23 cellular contexts compared by ENCODE assay signal in the genomic region with DNA sequence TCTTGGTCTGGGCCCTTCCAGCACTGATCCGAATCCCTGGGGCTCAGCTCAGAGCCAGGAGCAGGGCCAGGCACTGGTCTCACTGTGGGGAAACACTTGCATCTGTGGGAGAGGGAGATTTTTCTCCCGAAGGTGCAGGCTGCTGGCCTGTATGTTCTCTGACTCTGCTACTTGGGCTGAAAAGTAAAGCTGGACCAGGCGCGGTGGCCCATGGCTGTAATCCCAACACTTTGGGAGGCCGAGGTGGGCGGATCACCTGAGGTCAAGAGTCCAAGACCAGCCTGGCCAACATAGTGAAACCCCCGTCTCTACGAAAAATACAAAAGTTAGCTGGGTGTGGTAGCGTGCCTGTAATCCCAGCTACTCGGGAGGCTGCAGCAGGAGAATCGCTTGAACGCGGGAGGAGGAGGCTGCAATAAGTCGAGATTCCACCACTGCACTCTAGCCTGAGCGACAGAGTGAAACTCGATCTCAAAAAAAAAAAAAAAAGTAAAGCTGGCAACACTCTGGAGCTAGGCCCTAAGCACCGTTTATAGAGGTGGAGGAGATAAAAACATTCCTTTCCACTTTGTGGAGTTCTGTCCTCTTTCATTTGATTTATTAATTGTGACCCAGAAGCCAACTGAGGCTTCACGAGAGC. TPM values are rescaled to one million over a fixed set of nuclear protein-coding genes. Genes with fewer than 3 reads are reported as not detected.
A peak's percentile ranks its signal among the peaks of the same experiment; 100 is the strongest.
DNase-seq lines count a peak whose midpoint lies in the region; ATAC-seq and TF ChIP-seq lines count a peak whose summit lies in the region.
"Had no signal": no experiment of that assay in that cellular context is flagged by ENCODE, and none has a peak within 500 bp of the region (broad histone marks: within the 10 kb centered on the region; RNA-seq: fewer than 3 reads in every experiment).

No MANE protein-coding gene starts in this region.

- peaks cover 28% of the 10 kb centered on the region for H3K79me1 ChIP-seq in trophoblast cell (ENCODE audit: low read length)

- ATAC-seq in right cardiac atrium, result peak in 1 of 2 donors; percentile 36
- ATAC-seq: sciatic nerve had no signal

- no peak overlapping the region for H4K12ac ChIP-seq in trophoblast cell (ENCODE audit: low read depth, low read length)

- no peak for TF ChIP-seq CTCF in Caco-2 (IDR thresholded peaks at IDR 0.05; ENCODE audit: insufficient read depth in 1 of 2, low read depth in 1 of 2, low read length in 1 of 2, severe bottlenecking in 1 of 2, unreplicated experiment in 1 of 2)
- no peak for TF ChIP-seq CTCF in esophagus muscularis mucosa (IDR thresholded peaks at IDR 0.05)

- intact Hi-C loops in Caco-2 (cut with micrococcal nuclease; ENCODE audit: unreplicated experiment) (no loop called here), esophagus muscularis mucosa (cut with DNase I) (no loop called here), right cardiac atrium (cut with DNase I) (no loop called here)
- intact Hi-C loops in activated CD4-positive, alpha-beta memory T cell treated with anti-CD3 and anti-CD28 coated beads for 36 hours (cut with micrococcal nuclease), result no loop called here

- H3K27ac ChIP-seq in esophagus muscularis mucosa (replicated peaks in 1 of 4) (peak overlapping the region; percentile 85 to 95 (median 92)), right cardiac atrium (ENCODE audit: low read length) (peak overlapping the region; percentile 73), trophoblast cell (ENCODE audit: low read depth, low read length) (no peak overlapping the region)
- no peak overlapping the region for H3K27ac ChIP-seq in CD8-positive, alpha-beta memory T cell (ENCODE audit: low read depth, low read length)
- H3K27ac ChIP-seq: adrenal gland, breast epithelium, ovary had no signal

- no peak overlapping the region for H3K4me3 ChIP-seq in Caco-2 (ENCODE audit: low read depth, low read length)
- no peak overlapping the region for H3K4me3 ChIP-seq in esophagus muscularis mucosa
- no peak overlapping the region for H3K4me3 ChIP-seq in right cardiac atrium (ENCODE audit: low read length)
- no peak overlapping the region for H3K4me3 ChIP-seq in trophoblast cell (ENCODE audit: low read depth, low read length)
- H3K4me3 ChIP-seq in CD8-positive, alpha-beta memory T cell (ENCODE audit: low read length), result no peak overlapping the region
- H3K4me3 ChIP-seq: adrenal gland, breast epithelium, ovary had no signal

- no peak overlapping the region for H3K4me2 ChIP-seq in trophoblast cell (ENCODE audit: low read length)

- H3K27me3 Mint-ChIP-seq in Caco-2 (ENCODE audit: insufficient read depth, unreplicated experiment), result no peaks in the 10 kb centered on the region
- H3K27me3 Mint-ChIP-seq in activated naive CD4-positive, alpha-beta T cell treated with anti-CD3 and anti-CD28 coated beads, Interleukin-2, amount 10 ng/mL, durations not matched to agents 7 days and 5 days, result peaks cover 25% of the 10 kb centered on the region
- H3K27me3 Mint-ChIP-seq in CD8-positive, alpha-beta memory T cell, result peaks cover 25 to 29% of the 10 kb centered on the region in 2 donors
- H3K27me3 Mint-ChIP-seq in activated CD4-positive, alpha-beta memory T cell treated with anti-CD3 and anti-CD28 coated beads for 36 hours, result peaks cover 2% of the 10 kb centered on the region

- peak in 1 of 2 experiments; percentile 35 for DNase-seq in Caco-2
- no peak for DNase-seq in esophagus muscularis mucosa (ENCODE audit: extremely low spot score)
- DNase-seq in right cardiac atrium, result no peak
- DNase-seq in trophoblast cell, result no peak
- DNase-seq in activated naive CD4-positive, alpha-beta T cell treated with anti-CD3 and anti-CD28 coated beads, Interleukin-2, amount 10 ng/mL, durations not matched to agents 7 days and 5 days, result no peak
- DNase-seq in epidermal melanocyte (ENCODE audit: insufficient read length, low spot score), result no peak
- no peak for DNase-seq in CD8-positive, alpha-beta memory T cell
- no peak for DNase-seq in activated CD4-positive, alpha-beta memory T cell treated with anti-CD3 and anti-CD28 coated beads for 36 hours
- DNase-seq: activated CD4-positive, CD25-positive, alpha-beta regulatory T cell treated with anti-CD3 and anti-CD28 coated beads, Interleukin-2, amount 50 U/mL, for 72 hours; activated T-cell treated with anti-CD3 and anti-CD28 coated beads, Interleukin-2, amount 50 U/mL, for 1 hour; adrenal gland; AML-193; CD4-positive, alpha-beta memory T cell; cortex of kidney; DMS153; HFFc6; mammary epithelial cell; naive B cell; ovary; SHP77; T-helper 1 cell had no signal

- H3K4me3 Mint-ChIP-seq in Caco-2 (ENCODE audit: unreplicated experiment), result no peak overlapping the region
- no peak overlapping the region for H3K4me3 Mint-ChIP-seq in activated naive CD4-positive, alpha-beta T cell treated with anti-CD3 and anti-CD28 coated beads, Interleukin-2, amount 10 ng/mL, durations not matched to agents 7 days and 5 days
- H3K4me3 Mint-ChIP-seq in CD8-positive, alpha-beta memory T cell, result no peak overlapping the region
- no peak overlapping the region for H3K4me3 Mint-ChIP-seq in activated CD4-positive, alpha-beta memory T cell treated with anti-CD3 and anti-CD28 coated beads for 36 hours
- H3K4me3 Mint-ChIP-seq: CD4-positive, alpha-beta memory T cell; HFFc6; naive B cell had no signal

- no peak for TF ChIP-seq EP300 in esophagus muscularis mucosa (IDR thresholded peaks at IDR 0.05)

- no peaks in the 10 kb centered on the region for H3K27me3 ChIP-seq in Caco-2 (replicated peaks; ENCODE audit: control insufficient read depth, insufficient read depth, low read length)
- H3K27me3 ChIP-seq in esophagus muscularis mucosa, result no peaks in the 10 kb centered on the region
- no peaks in the 10 kb centered on the region for H3K27me3 ChIP-seq in right cardiac atrium (ENCODE audit: control insufficient read depth, insufficient read depth)
- H3K27me3 ChIP-seq in trophoblast cell (ENCODE audit: insufficient read depth, low read length), result no peaks in the 10 kb centered on the region
- no peaks in the 10 kb centered on the region for H3K27me3 ChIP-seq in CD8-positive, alpha-beta memory T cell (ENCODE audit: insufficient read depth, low read length, poor library complexity, severe bottlenecking)
- H3K27me3 ChIP-seq: adrenal gland, breast epithelium, ovary had no signal

- peak overlapping the region; percentile 57 for H3K18ac ChIP-seq in trophoblast cell (ENCODE audit: low read length)

- H3K79me2 ChIP-seq in trophoblast cell (ENCODE audit: control insufficient read depth, insufficient read depth, low read length, poor library complexity), result peaks cover 3% of the 10 kb centered on the region

- WGBS in esophagus muscularis mucosa, result 62% methylated on average over 18 of the region's 18 CpGs
- WGBS in right cardiac atrium, result 66% methylated on average over 18 of the region's 18 CpGs
- no CpG with 5 or more reads among the region's 18 CpGs for WGBS in trophoblast cell (ENCODE audit: extremely low coverage, insufficient coverage, insufficient read length)

- peak overlapping the region; percentile 32 for H4K8ac ChIP-seq in trophoblast cell (ENCODE audit: low read depth, low read length)

- peaks cover 11% of the 10 kb centered on the region for H3K4me1 Mint-ChIP-seq in Caco-2 (ENCODE audit: low read depth, unreplicated experiment)
- H3K4me1 Mint-ChIP-seq in activated naive CD4-positive, alpha-beta T cell treated with anti-CD3 and anti-CD28 coated beads, Interleukin-2, amount 10 ng/mL, durations not matched to agents 7 days and 5 days, result no peaks in the 10 kb centered on the region
- H3K4me1 Mint-ChIP-seq in CD8-positive, alpha-beta memory T cell, result no peaks in the 10 kb centered on the region
- no peaks in the 10 kb centered on the region for H3K4me1 Mint-ChIP-seq in activated CD4-positive, alpha-beta memory T cell treated with anti-CD3 and anti-CD28 coated beads for 36 hours (ENCODE audit: low read depth)
- H3K4me1 Mint-ChIP-seq: CD4-positive, alpha-beta memory T cell; naive B cell had no signal

- H2AFZ ChIP-seq in trophoblast cell (ENCODE audit: insufficient read depth, low read length, poor library complexity), result no peak overlapping the region

- peak overlapping the region; percentile 93 for H2BK120ac ChIP-seq in trophoblast cell (ENCODE audit: insufficient read depth, low read length, poor library complexity)

- H3K14ac ChIP-seq in trophoblast cell (ENCODE audit: low read length), result peak overlapping the region; percentile 55

- peak overlapping the region; percentile 55 for H4K91ac ChIP-seq in trophoblast cell (ENCODE audit: low read depth, low read length)

- H2BK5ac ChIP-seq in trophoblast cell (ENCODE audit: low read depth, low read length, poor library complexity), result no peak overlapping the region

- H3K9ac ChIP-seq in trophoblast cell (ENCODE audit: low read length), result no peak overlapping the region

- peaks cover 10% of the 10 kb centered on the region for H3K9me3 Mint-ChIP-seq in Caco-2 (ENCODE audit: unreplicated experiment)
- no peaks in the 10 kb centered on the region for H3K9me3 Mint-ChIP-seq in activated naive CD4-positive, alpha-beta T cell treated with anti-CD3 and anti-CD28 coated beads, Interleukin-2, amount 10 ng/mL, durations not matched to agents 7 days and 5 days
- H3K9me3 Mint-ChIP-seq in CD8-positive, alpha-beta memory T cell, result peaks cover 0 to 2% (median 0%) of the 10 kb centered on the region in 5 donors
- H3K9me3 Mint-ChIP-seq in activated CD4-positive, alpha-beta memory T cell treated with anti-CD3 and anti-CD28 coated beads for 36 hours, result no peaks in the 10 kb centered on the region
- H3K9me3 Mint-ChIP-seq: HFFc6 had no signal

- POLR2A ChIA-PET in Caco-2 (lab: Charles Lee), result interaction anchor here (0.6 kb wide), 3 partner anchors 8 to 638 kb away, joined by 4 to 7 read pairs (median 5); partner anchors contain the start of gene L3MBTL1
- POLR2A ChIA-PET in CD8-positive, alpha-beta memory T cell (lab: Charles Lee), result no interaction called here
- POLR2A ChIA-PET in activated CD4-positive, alpha-beta memory T cell treated with anti-CD3 and anti-CD28 coated beads for 36 hours (lab: Charles Lee), result no interaction called here

- no peak overlapping the region for H3K4ac ChIP-seq in trophoblast cell (ENCODE audit: low read depth, low read length)

- no peaks in the 10 kb centered on the region for H3K36me3 ChIP-seq in Caco-2 (ENCODE audit: control insufficient read depth, insufficient read depth, low read length)
- H3K36me3 ChIP-seq in esophagus muscularis mucosa, result peaks cover 0 to 4% (median 0%) of the 10 kb centered on the region in 4 donors
- H3K36me3 ChIP-seq in trophoblast cell (ENCODE audit: control insufficient read depth in 1 of 2, insufficient read depth in 2 of 2, low read length in 2 of 2), result peaks cover 27 to 39% of the 10 kb centered on the region in 2 experiments
- H3K36me3 ChIP-seq in CD8-positive, alpha-beta memory T cell (ENCODE audit: insufficient read depth, low read length), result no peaks in the 10 kb centered on the region
- H3K36me3 ChIP-seq: adrenal gland, breast epithelium, ovary had no signal

- H3K4me1 ChIP-seq in Caco-2 (peaks cover 17% of the 10 kb centered on the region), esophagus muscularis mucosa (peaks cover 64 to 100% (median 92%) of the 10 kb centered on the region in 4 donors), right cardiac atrium (ENCODE audit: control insufficient read depth, insufficient read depth, low read length) (peaks cover 2% of the 10 kb centered on the region), trophoblast cell (ENCODE audit: control insufficient read depth in 1 of 2, insufficient read depth in 2 of 2, low read length in 2 of 2) (peaks cover 22 to 33% of the 10 kb centered on the region in 2 experiments)
- no peaks in the 10 kb centered on the region for H3K4me1 ChIP-seq in CD8-positive, alpha-beta memory T cell (ENCODE audit: insufficient read depth, low read length)
- H3K4me1 ChIP-seq: adrenal gland, breast epithelium had no signal

- peaks cover 3% of the 10 kb centered on the region for H3K9me3 ChIP-seq in Caco-2
- H3K9me3 ChIP-seq in esophagus muscularis mucosa, result no peaks in the 10 kb centered on the region
- no peaks in the 10 kb centered on the region for H3K9me3 ChIP-seq in right cardiac atrium (ENCODE audit: control insufficient read depth, low read length)
- no peaks in the 10 kb centered on the region for H3K9me3 ChIP-seq in trophoblast cell (ENCODE audit: insufficient read depth, low read depth, low read length)
- no peaks in the 10 kb centered on the region for H3K9me3 ChIP-seq in CD8-positive, alpha-beta memory T cell (ENCODE audit: low read length)
- H3K9me3 ChIP-seq: adrenal gland, breast epithelium, ovary had no signal

- H2BK12ac ChIP-seq in trophoblast cell (ENCODE audit: low read length), result peak overlapping the region; percentile 62

- TF ChIP-seq POLR2A in esophagus muscularis mucosa (IDR thresholded peaks at IDR 0.05; ENCODE audit: low read depth), result no peak

- peak overlapping the region; percentile 30 for H2AK5ac ChIP-seq in trophoblast cell (ENCODE audit: low read length)

- peaks cover 5% of the 10 kb centered on the region for H3K36me3 Mint-ChIP-seq in Caco-2 (ENCODE audit: insufficient read depth, unreplicated experiment)
- H3K36me3 Mint-ChIP-seq in activated naive CD4-positive, alpha-beta T cell treated with anti-CD3 and anti-CD28 coated beads, Interleukin-2, amount 10 ng/mL, durations not matched to agents 7 days and 5 days, result no peaks in the 10 kb centered on the region
- no peaks in the 10 kb centered on the region for H3K36me3 Mint-ChIP-seq in CD8-positive, alpha-beta memory T cell
- H3K36me3 Mint-ChIP-seq in activated CD4-positive, alpha-beta memory T cell treated with anti-CD3 and anti-CD28 coated beads for 36 hours, result no peaks in the 10 kb centered on the region
- H3K36me3 Mint-ChIP-seq: CD4-positive, alpha-beta memory T cell; naive B cell had no signal

- H3K27ac Mint-ChIP-seq in Caco-2 (ENCODE audit: unreplicated experiment), result peak overlapping the region; percentile 45
- no peak overlapping the region for H3K27ac Mint-ChIP-seq in activated naive CD4-positive, alpha-beta T cell treated with anti-CD3 and anti-CD28 coated beads, Interleukin-2, amount 10 ng/mL, durations not matched to agents 7 days and 5 days
- peak overlapping the region in 1 of 8 donors; percentile 60 for H3K27ac Mint-ChIP-seq in CD8-positive, alpha-beta memory T cell
- H3K27ac Mint-ChIP-seq in activated CD4-positive, alpha-beta memory T cell treated with anti-CD3 and anti-CD28 coated beads for 36 hours, result no peak overlapping the region
- H3K27ac Mint-ChIP-seq: CD4-positive, alpha-beta memory T cell; HFFc6 had no signal

- CTCF ChIA-PET in Caco-2 (lab: Charles Lee), result interaction anchor here (0.6 to 1.1 kb wide), 4 partner anchors 8 to 45 kb away, joined by 3 to 5 read pairs (median 4); no protein-coding TSS in a partner anchor
- CTCF ChIA-PET in activated naive CD4-positive, alpha-beta T cell treated with anti-CD3 and anti-CD28 coated beads, Interleukin-2, amount 10 ng/mL, durations not matched to agents 7 days and 5 days (lab: Charles Lee), result no interaction called here
- CTCF ChIA-PET in CD8-positive, alpha-beta memory T cell (lab: Charles Lee), result no interaction called here
- CTCF ChIA-PET in activated CD4-positive, alpha-beta memory T cell treated with anti-CD3 and anti-CD28 coated beads for 36 hours (lab: Charles Lee), result no interaction called here

- no peak overlapping the region for H3K23ac ChIP-seq in trophoblast cell (ENCODE audit: low read length)

- BruUV-seq in Caco-2 (replicated peaks; lab: Mats Ljungman, UMichigan), result no TSS peak

RNA-seq across cellular contexts. Expression of gene JPH2, which starts 41.7 kb away (rescaled TPM):
- 10.5 and 11.1 TPM in 2 replicates for total RNA-seq in Caco-2 (2022)
- total RNA-seq in esophagus muscularis mucosa, result 100 to 1,000 TPM; 187 to 441 (median 295) TPM
- 100 to 1,000 TPM in 3 of 4 donors, 10 to 100 TPM in 1; 99.0 to 117 (median 107) TPM for total RNA-seq in right cardiac atrium
- polyA plus RNA-seq in right cardiac atrium, result 78.2 TPM
- polyA plus RNA-seq in trophoblast cell (2013), result 13.7 and 14.2 TPM in 2 replicates
- not detected for total RNA-seq in CD8-positive, alpha-beta memory T cell
- polyA plus RNA-seq in CD8-positive, alpha-beta memory T cell, result not detected
- not detected for total RNA-seq in activated CD4-positive, alpha-beta memory T cell treated with anti-CD3 and anti-CD28 coated beads for 36 hours
- total RNA-seq: CD4-positive, alpha-beta memory T cell had no signal
- polyA plus RNA-seq: CD4-positive, alpha-beta memory T cell had no signal

Comparison
In these comparisons a context has a peak if more than half of its experiments do, and no peak if none do; other contexts are left out.
1. H3K27ac ChIP-seq: peak in esophagus muscularis mucosa (4 of 4) and right cardiac atrium (single experiment); none in trophoblast cell (single experiment) and CD8-positive, alpha-beta memory T cell (single experiment).
2. RNA of gene JPH2, which starts 41.7 kb away (total RNA-seq): 187 to 441 TPM in esophagus muscularis mucosa, 99.0 to 117 TPM in right cardiac atrium and 10.5 to 11.1 TPM in Caco-2; not detected in activated CD4-positive, alpha-beta memory T cell treated with anti-CD3 and anti-CD28 coated beads for 36 hours and not detected in CD8-positive, alpha-beta memory T cell; every median in the first group is over 10 times any median in the second.